ENCODE assay signal across 26 cellular contexts in the genomic region with DNA sequence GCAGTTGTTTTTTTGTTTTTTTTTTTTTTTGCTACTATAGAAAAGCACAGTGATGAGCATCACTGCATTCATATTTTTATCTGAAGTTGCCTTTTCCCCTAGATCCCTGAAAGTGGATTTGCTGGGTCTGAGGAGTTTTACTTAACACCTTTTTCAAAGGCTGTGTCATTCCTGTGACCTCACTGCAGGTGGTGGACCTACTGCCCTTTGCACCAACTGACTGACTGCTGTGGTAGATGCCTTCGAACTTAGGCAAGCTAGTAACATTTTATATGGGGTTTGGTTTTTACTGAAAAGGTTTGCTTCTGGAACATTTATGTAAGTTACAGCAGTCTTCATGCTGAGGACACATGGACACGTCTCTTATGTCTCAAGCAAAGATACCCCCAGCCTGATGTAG. TPM values are rescaled to one million over a fixed set of nuclear protein-coding genes. Genes with fewer than 3 reads are reported as not detected.
A peak's percentile ranks its signal among the peaks of the same experiment; 100 is the strongest.
DNase-seq lines count a peak whose midpoint lies in the region; ATAC-seq and TF ChIP-seq lines count a peak whose summit lies in the region.
"Had no signal": no experiment of that assay in that cellular context is flagged by ENCODE, and none has a peak within 500 bp of the region (broad histone marks: within the 10 kb centered on the region; RNA-seq: fewer than 3 reads in every experiment).

No MANE protein-coding gene starts in this region.

- H3K27ac ChIP-seq in IMR-90 (ENCODE audit: insufficient read depth, low read length) (no peak overlapping the region), liver (ENCODE audit: low read depth in 1 of 2, low read length in 2 of 2) (no peak overlapping the region)
- H3K27ac ChIP-seq: C4-2B, Peyer's patch, SK-N-MC had no signal

- no peak overlapping the region for H2BK15ac ChIP-seq in IMR-90 (ENCODE audit: low read depth, low read length)

- peaks cover 8% of the 10 kb centered on the region for H3K4me1 ChIP-seq in IMR-90 (ENCODE audit: control insufficient read depth, insufficient read depth, low read length)
- peaks cover 0 to 17% (median under 1%) of the 10 kb centered on the region in 4 donors for H3K4me1 ChIP-seq in liver (ENCODE audit: control insufficient read depth in 4 of 4, insufficient read depth in 4 of 4, low read length in 3 of 4)
- H3K4me1 ChIP-seq: Caco-2, Peyer's patch had no signal

- H3K14ac ChIP-seq in IMR-90 (replicated peaks; ENCODE audit: low read depth, low read length), result no peak overlapping the region

- TF ChIP-seq POLR2A in IMR-90 (IDR thresholded peaks at IDR 0.05; ENCODE audit: low read depth, low read length), result no peak

- peaks cover 55% of the 10 kb centered on the region for H4K20me1 ChIP-seq in IMR-90 (ENCODE audit: insufficient read depth, low read length)

- H2AK9ac ChIP-seq in IMR-90 (replicated peaks; ENCODE audit: low read depth, low read length, poor library complexity), result no peak overlapping the region

- ATAC-seq in IMR-90 (ENCODE audit: low read depth), result no peak
- no peak for ATAC-seq in HG03354 (IDR thresholded peaks at IDR 0.05; ENCODE audit: poor library complexity, severe bottlenecking, unreplicated experiment)
- ATAC-seq: CD8-positive, alpha-beta T cell had no signal

- H3K56ac ChIP-seq in IMR-90 (ENCODE audit: extremely low read depth, insufficient read depth, low read length), result no peak overlapping the region

- no CpG with 5 or more reads among the region's 2 CpGs for WGBS in IMR-90 (ENCODE audit: extremely low coverage in 2 of 2, insufficient read length in 1 of 2), 2 experiments
- 53% methylated on average over 2 of the region's 2 CpGs for whole genome bisulfite sequencing in liver

- intact Hi-C loops in IMR-90 (cut with micrococcal nuclease), result no loop called here

- peaks cover 42 to 74% of the 10 kb centered on the region in 2 experiments for H3K79me1 ChIP-seq in IMR-90 (ENCODE audit: low read depth in 1 of 2, low read length in 2 of 2)

- 0 out of 2 replicates have a peak overlapping the region, but pooled peaks have one; percentile 32 for H3K23ac ChIP-seq in IMR-90 (ENCODE audit: low read depth, low read length)

- H3K4ac ChIP-seq in IMR-90 (ENCODE audit: low read depth, low read length), result no peak overlapping the region

- no peak overlapping the region for H2BK5ac ChIP-seq in IMR-90 (ENCODE audit: low read depth, low read length, poor library complexity, severe bottlenecking)

- no TSS peak for BruUV-seq in IMR-90 (replicated peaks; lab: Mats Ljungman, UMichigan)

- no peak for TF ChIP-seq CTCF in IMR-90 (conservative IDR thresholded peaks at IDR 0.05; ENCODE audit: low read depth, low read length)
- TF ChIP-seq CTCF in choroid plexus epithelial cell (conservative IDR thresholded peaks at IDR 0.05; ENCODE audit: low read depth, low read length), result no peak
- TF ChIP-seq CTCF in liver (IDR thresholded peaks at IDR 0.05; ENCODE audit: low read depth, low read length, missing input control), result no peak

- H3K36me3 ChIP-seq in IMR-90 (ENCODE audit: control insufficient read depth, insufficient read depth, low read length) (no peaks in the 10 kb centered on the region), liver (ENCODE audit: control insufficient read depth in 4 of 4, insufficient read depth in 3 of 4, low read depth in 1 of 4, low read length in 3 of 4) (no peaks in the 10 kb centered on the region)
- H3K36me3 ChIP-seq: Peyer's patch had no signal

- CTCF ChIA-PET in IMR-90 (lab: Yijun Ruan, JAX), result no interaction called here

- DNase-seq in IMR-90, result no peak
- DNase-seq in choroid plexus epithelial cell (ENCODE audit: low read depth), result peak; percentile 30
- DNase-seq in NCI-H1694 treated with DMSO at 0.1 percent for 48 hours (lab: John Stamatoyannopoulos, UW), result no peak
- no peak for DNase-seq in ACHN
- DNase-seq in effector CD8-positive, alpha-beta T cell (lab: John Stamatoyannopoulos, UW), result no peak
- DNase-seq: Caco-2; CD8-positive, alpha-beta T cell; GOT3; HCEC 1CT; KG1; MM.1S; NCI-H1048; NCI-H1417; NCI-H1694; NCI-H2081; NCI-H2171; NCI-H226; NCI-H510A; NCI-H69; Peyer's patch; SIG-M5; SW 1271 had no signal

- H3K27me3 ChIP-seq in IMR-90 (ENCODE audit: control insufficient read depth, insufficient read depth, low read length) (no peaks in the 10 kb centered on the region), liver (ENCODE audit: control insufficient read depth in 4 of 4, insufficient read depth in 4 of 4, low read length in 3 of 4) (no peaks in the 10 kb centered on the region)
- H3K27me3 ChIP-seq: Peyer's patch had no signal

- TF ChIP-seq RAD21 in IMR-90 (IDR thresholded peaks at IDR 0.05; ENCODE audit: low read length) (no peak), liver (IDR thresholded peaks at IDR 0.05) (peak in 1 of 2 donors; percentile 11)

- H3K9me3 ChIP-seq in IMR-90 (ENCODE audit: control insufficient read depth, insufficient read depth, low read length), result no peaks in the 10 kb centered on the region
- H3K9me3 ChIP-seq in liver (ENCODE audit: control insufficient read depth in 4 of 4, low read length in 3 of 4), result no peaks in the 10 kb centered on the region
- H3K9me3 ChIP-seq: Caco-2, Peyer's patch had no signal

- no peak overlapping the region for H2BK120ac ChIP-seq in IMR-90 (ENCODE audit: low read depth, low read length)

- no peak overlapping the region for H4K91ac ChIP-seq in IMR-90 (ENCODE audit: insufficient read depth, low read depth, low read length)

- no peak overlapping the region for H3K4me2 ChIP-seq in IMR-90 (ENCODE audit: low read depth, low read length)

- POLR2A ChIA-PET in IMR-90 (lab: Charles Lee; ENCODE audit: unreplicated experiment), result no interaction called here

- in situ Hi-C loops in IMR-90 (cut with MboI; ENCODE audit: low sequenced_read_pairs), result no loop called here
- in situ Hi-C loops in ACHN (cut with HindIII; ENCODE audit: low pct_ligation_motif_present, low pct_unique_long_range_greater_than_20kb, low sequenced_read_pairs), result no loop called here

- peaks cover 15% of the 10 kb centered on the region for H3K9me1 ChIP-seq in IMR-90 (ENCODE audit: insufficient read depth, low read length)

- no peak overlapping the region for H4K8ac ChIP-seq in IMR-90 (ENCODE audit: low read depth in 2 of 2, low read length in 2 of 2)

- no peak overlapping the region for H3K9ac ChIP-seq in IMR-90 (ENCODE audit: low read depth, low read length)
- H3K9ac ChIP-seq in liver (ENCODE audit: low read depth in 1 of 2, low read length in 2 of 2), result no peak overlapping the region

- no peak overlapping the region for H4K5ac ChIP-seq in IMR-90 (ENCODE audit: low read depth, low read length)

- no peak overlapping the region for H2AK5ac ChIP-seq in IMR-90 (ENCODE audit: low read depth, low read length)

- dilution Hi-C loops in IMR-90 (cut with HindIII; ENCODE audit: low sequenced_read_pairs, unreplicated experiment), result no loop called here

- no peak overlapping the region for H2BK20ac ChIP-seq in IMR-90 (ENCODE audit: low read depth, low read length)

- H2AFZ ChIP-seq in IMR-90 (replicated peaks; ENCODE audit: low read length, poor library complexity), result no peak overlapping the region

- H3K18ac ChIP-seq in IMR-90 (ENCODE audit: low read depth, low read length), result no peak overlapping the region

- H3K4me3 ChIP-seq in IMR-90 (ENCODE audit: insufficient read depth, low read depth, low read length) (no peak overlapping the region), choroid plexus epithelial cell (ENCODE audit: low read depth, low read length) (no peak overlapping the region), liver (ENCODE audit: low read depth in 1 of 3, low read length in 3 of 3) (no peak overlapping the region)
- H3K4me3 ChIP-seq: Peyer's patch, SK-N-MC had no signal

TF ChIP-seq in IMR-90, 13 proteins besides CTCF, POLR2A, EP300 and RAD21 (continues in another document):
- no peak for TF ChIP-seq RFX5 (IDR thresholded peaks at IDR 0.05; ENCODE audit: low read depth, low read length)
- no peak for TF ChIP-seq NFE2L2 (IDR thresholded peaks at IDR 0.05; ENCODE audit: low read depth, low read length)
- no peak for TF ChIP-seq CEBPB (IDR thresholded peaks at IDR 0.05; ENCODE audit: low read depth, low read length)
- TF ChIP-seq USF2 (IDR thresholded peaks at IDR 0.05; ENCODE audit: low read depth, low read length), result no peak
- no peak for TF ChIP-seq RCOR1 (IDR thresholded peaks at IDR 0.05; ENCODE audit: insufficient replicate concordance, low read length)
- no peak for TF ChIP-seq BHLHE40 (IDR thresholded peaks at IDR 0.05; ENCODE audit: low read depth, low read length)
- no peak for TF ChIP-seq CHD1 (IDR thresholded peaks at IDR 0.05; ENCODE audit: low read depth, low read length)
- TF ChIP-seq MXI1 (IDR thresholded peaks at IDR 0.05; ENCODE audit: borderline replicate concordance, low read depth, low read length), result no peak

TF ChIP-seq in liver, 16 proteins besides CTCF, POLR2A, EP300 and RAD21:
- TF ChIP-seq NR2F2 (IDR thresholded peaks at IDR 0.05), result no peak
- TF ChIP-seq RXRA (IDR thresholded peaks at IDR 0.05), result peak; percentile 42 to 44
- peak; percentile 51 for TF ChIP-seq SP1 (IDR thresholded peaks at IDR 0.05)
- TF ChIP-seq HNF4A (conservative IDR thresholded peaks at IDR 0.05), result peak; percentile 72 to 75
- TF ChIP-seq JUND (IDR thresholded peaks at IDR 0.05), result peak in 1 of 2 donors; percentile 30

RNA-seq across cellular contexts. Expression of gene SPTBN1, which starts 36.2 kb away (rescaled TPM):
- total RNA-seq in IMR-90 (2012; rRNA removed) (230 and 241 TPM in 2 replicates), liver (100 to 1,000 TPM in 1 of 2 donors, 10 to 100 TPM in 1; 87.1 to 191 TPM)
- polyA plus RNA-seq in IMR-90 (2012; rRNA removed) (46.0 and 49.1 TPM in 2 replicates), liver (10 to 100 TPM; 44.8 to 64.6 TPM)
- 12.4 and 14.0 TPM in 2 replicates for polyA plus RNA-seq in IMR-90 (2012; cell fraction: cytosol; rRNA removed)
- polyA plus RNA-seq in IMR-90 (2012; cell fraction: nucleus; rRNA removed; ENCODE audit: low replicate concordance), result 94.7 and 199 TPM in 2 replicates
